In the genomic region with DNA sequence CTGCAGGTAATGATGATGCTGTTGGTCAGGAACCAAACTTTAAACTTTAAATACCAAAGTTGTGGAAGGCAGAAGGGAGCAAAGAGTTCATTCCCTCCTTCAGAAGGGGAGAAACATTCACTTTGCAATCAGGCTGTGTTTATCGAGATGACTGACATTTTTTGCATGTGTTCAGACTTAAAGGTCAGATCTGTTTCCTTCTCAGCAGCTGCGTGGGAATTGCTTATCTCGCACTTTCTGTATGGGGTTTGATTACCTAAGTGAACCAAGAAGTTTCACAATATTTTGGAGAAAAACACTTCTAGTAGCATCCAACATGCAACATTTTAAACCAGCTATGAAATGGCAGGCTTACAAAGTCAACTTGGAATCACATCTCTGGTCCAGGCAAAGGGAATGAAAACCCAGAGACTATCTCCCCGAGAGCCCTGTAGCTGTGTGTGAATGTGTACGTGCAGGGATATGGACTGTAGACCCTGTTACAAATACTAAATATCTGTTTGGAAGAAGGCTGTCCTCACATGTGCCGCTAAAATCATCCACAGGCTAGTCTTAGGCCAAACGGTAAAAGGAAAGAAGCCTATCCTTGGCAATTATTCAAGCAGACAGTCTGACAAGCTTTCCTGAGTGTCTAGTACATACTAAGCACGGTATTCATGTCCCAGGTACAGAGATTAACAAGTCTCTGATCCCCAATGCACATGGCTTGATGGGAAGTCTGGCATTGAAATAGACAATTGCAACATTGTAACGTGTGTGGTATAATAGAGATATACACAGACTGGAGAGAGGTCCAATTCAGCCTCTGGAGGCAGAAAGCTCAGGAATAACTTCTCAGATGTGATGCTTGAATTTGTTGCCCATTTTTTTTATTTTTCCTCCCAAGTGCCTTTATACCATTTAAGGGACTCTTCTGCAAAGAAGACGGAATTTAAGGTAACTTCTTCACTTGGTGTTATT, we compare ENCODE assay signal across 24 cellular contexts.
"Had no signal": no experiment of that assay in that cellular context is flagged by ENCODE, and none has a peak within 500 bp of the region (broad histone marks: within the 10 kb centered on the region; RNA-seq: fewer than 3 reads in every experiment).

No MANE protein-coding gene starts in this region.

- DNase-seq: activated CD4-positive, alpha-beta memory T cell treated with anti-CD3 and anti-CD28 coated beads, Interleukin-2, amount 10 ng/mL, durations not matched to agents 7 days and 5 days; activated CD4-positive, alpha-beta T cell treated with anti-CD3 and anti-CD28 coated beads, Interleukin-2, amount 10 ng/mL, durations not matched to agents 24 days and 14 days; activated CD4-positive, CD25-positive, alpha-beta regulatory T cell treated with anti-CD3 and anti-CD28 coated beads, Interleukin-2, amount 50 U/mL, for 72 hours; activated CD8-positive, alpha-beta memory T cell treated with anti-CD3 and anti-CD28 coated beads, Interleukin-2, amount 50 U/mL, for 48 hours; activated gamma-delta T cell; activated naive CD4-positive, alpha-beta T cell treated with anti-CD3 and anti-CD28 coated beads, Interleukin-2, amount 10 ng/mL, durations not matched to agents 7 days and 5 days; activated naive CD8-positive, alpha-beta T cell treated with anti-CD3 and anti-CD28 coated beads, Interleukin-2, amount 10 ng/mL, durations not matched to agents 7 days and 5 days; activated T-cell treated with anti-CD3 and anti-CD28 coated beads, Interleukin-2, amount 50 U/mL, for 24 hours; central memory CD4-positive, alpha-beta T cell; foreskin fibroblast; head of caudate nucleus; hypothalamus; mucosa of descending colon; posterior cingulate gyrus; sigmoid colon; small intestine; stimulated activated naive B cell treated with anti-CD40 and anti-IgM and Interleukin-4, amounts not matched to agents 10 μg/mL and 1 μg/mL and 100 μg/mL, for 72 hours; stomach; T-helper 17 cell; tibial artery had no signal

- H3K27ac ChIP-seq: ascending aorta, sigmoid colon, stomach, tibial artery had no signal

- ATAC-seq: esophagus mucosa; left lobe of liver; mucosa of descending colon; natural killer cell treated with Interleukin-12 subunit alpha and Interleukin-12 subunit beta and Interleukin-15 and Interleukin-18, amount 100 ng/mL, for 72 hours; stimulated activated naive B cell treated with anti-CD40 and anti-IgM and Interleukin-4, amounts not matched to agents 10 μg/mL and 1 μg/mL and 100 μg/mL, for 72 hours; T-helper 17 cell had no signal

- H3K4me1 ChIP-seq: ascending aorta, sigmoid colon, stomach, tibial artery had no signal

- H3K4me3 ChIP-seq: ascending aorta, mucosa of descending colon, sigmoid colon, stomach, tibial artery had no signal

- H3K36me3 ChIP-seq: ascending aorta, sigmoid colon, stomach, tibial artery had no signal

- H3K27me3 ChIP-seq: ascending aorta, sigmoid colon, stomach, tibial artery had no signal

- H3K9me3 ChIP-seq: ascending aorta had no signal
